Comparison of ENCODE assay signal across 9 cellular contexts in the genomic region with DNA sequence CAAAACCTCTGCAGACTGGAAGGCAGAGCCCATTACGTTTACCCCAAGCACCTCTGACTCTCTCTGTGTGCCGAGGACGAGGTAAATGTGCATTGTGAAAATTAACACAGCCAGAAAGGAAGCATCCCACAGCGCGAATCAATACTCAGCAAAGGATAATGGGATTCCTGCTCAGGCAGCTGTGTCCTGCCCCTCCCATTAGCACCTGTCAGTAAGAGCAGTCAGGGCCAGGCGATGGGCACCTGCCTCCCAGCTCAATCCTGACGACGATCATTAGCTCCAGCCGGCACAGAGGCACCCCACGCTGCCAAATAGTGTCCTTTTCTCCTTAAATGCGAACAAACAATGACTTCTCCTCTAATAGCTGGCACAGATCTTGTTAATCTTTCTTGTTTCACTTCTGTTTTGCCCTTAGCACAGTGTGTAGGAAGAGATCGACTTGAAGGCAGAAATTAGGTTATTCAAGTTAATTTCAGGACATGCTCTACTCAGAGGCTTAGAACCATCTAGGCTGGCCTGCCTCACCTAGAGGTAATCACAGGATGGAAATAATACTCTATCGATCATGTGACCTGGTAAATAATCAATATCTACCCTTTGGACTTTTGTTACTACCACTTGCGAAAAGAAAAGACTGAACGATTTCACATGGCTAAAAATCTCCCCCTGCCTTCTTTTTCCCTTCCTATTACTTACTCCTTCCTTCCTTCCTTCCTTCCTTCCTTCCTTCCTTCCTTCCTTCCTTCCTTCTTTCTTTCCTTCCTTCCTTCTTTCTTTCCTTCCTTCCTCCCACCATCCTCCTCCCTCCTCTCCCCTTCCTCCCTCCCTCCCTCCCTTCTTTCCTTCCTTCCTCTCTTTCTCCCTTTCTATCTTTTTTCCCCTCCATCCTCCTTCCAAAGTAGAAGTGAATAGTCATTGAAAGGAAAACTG.
DNase-seq lines count a peak whose midpoint lies in the region; ATAC-seq and TF ChIP-seq lines count a peak whose summit lies in the region.
"Had no signal": no experiment of that assay in that cellular context is flagged by ENCODE, and none has a peak within 500 bp of the region (broad histone marks: within the 10 kb centered on the region; RNA-seq: fewer than 3 reads in every experiment).

No MANE protein-coding gene starts in this region.

- H3K4me3 ChIP-seq in DOHH2 (ENCODE audit: low read length): 0 out of 2 replicates have a peak overlapping the region, but pooled peaks have one; percentile 7
- no peak overlapping the region for H3K4me3 ChIP-seq in mesenchymal stem cell (ENCODE audit: insufficient read depth in 1 of 2, low read depth in 1 of 2, low read length in 2 of 2)
- no peak overlapping the region for H3K4me3 ChIP-seq in stomach
- H3K4me3 ChIP-seq: thyroid gland had no signal

- no peak for TF ChIP-seq POLR2A in stomach (IDR thresholded peaks at IDR 0.05)

- H3K4me1 ChIP-seq in DOHH2 (ENCODE audit: control insufficient read depth, low read length): peaks cover 13% of the 10 kb centered on the region
- H3K4me1 ChIP-seq in mesenchymal stem cell (ENCODE audit: control insufficient read depth, insufficient read depth, low read depth, low read length): peaks cover 3% of the 10 kb centered on the region
- H3K4me1 ChIP-seq in stomach: peaks cover 0 to 11% (median 0%) of the 10 kb centered on the region in 4 donors
- H3K4me1 ChIP-seq: thyroid gland had no signal

- H2AK5ac ChIP-seq in mesenchymal stem cell (ENCODE audit: low read length, severe bottlenecking): no peak overlapping the region

- no peak overlapping the region for H3K23ac ChIP-seq in mesenchymal stem cell (ENCODE audit: low read length in 2 of 2)

- no peaks in the 10 kb centered on the region for H3K9me3 Mint-ChIP-seq in activated CD8-positive, alpha-beta T cell treated with anti-CD3 and anti-CD28 coated beads for 36 hours

- H2AFZ ChIP-seq in mesenchymal stem cell (ENCODE audit: low read depth, low read length): no peak overlapping the region

- H3K27me3 ChIP-seq in DOHH2 (ENCODE audit: control insufficient read depth, low read length) (no peaks in the 10 kb centered on the region), mesenchymal stem cell (ENCODE audit: control insufficient read depth in 1 of 2, insufficient read depth in 1 of 2, low read length in 2 of 2) (no peaks in the 10 kb centered on the region), stomach (no peaks in the 10 kb centered on the region)
- H3K27me3 ChIP-seq: thyroid gland had no signal

- CTCF ChIA-PET in activated CD8-positive, alpha-beta T cell treated with anti-CD3 and anti-CD28 coated beads for 36 hours (lab: Charles Lee): no interaction called here

- H2BK120ac ChIP-seq in mesenchymal stem cell (ENCODE audit: low read depth, low read length): no peak overlapping the region

- H2BK5ac ChIP-seq in mesenchymal stem cell (ENCODE audit: low read depth, low read length, poor library complexity, severe bottlenecking): no peak overlapping the region

- DNase-seq in NCI-H1930 (lab: John Stamatoyannopoulos, UW): peak; percentile 57 to 85
- DNase-seq in SHP77 (lab: John Stamatoyannopoulos, UW): peak; percentile 89 to 93
- no peak for DNase-seq in mesenchymal stem cell
- DNase-seq in stomach: no peak
- DNase-seq in NK-92 treated with Interleukin-12 subunit alpha and Interleukin-12 subunit beta, amount 100 ng/mL, for 24 hours (lab: John Stamatoyannopoulos, UW): no peak
- DNase-seq in activated CD8-positive, alpha-beta T cell treated with anti-CD3 and anti-CD28 coated beads for 36 hours: no peak
- DNase-seq: thyroid gland had no signal

- H3K4me2 ChIP-seq in DOHH2 (ENCODE audit: low read length) (0 out of 2 replicates have a peak overlapping the region, but pooled peaks have one; percentile 14), mesenchymal stem cell (ENCODE audit: low read length, poor library complexity, severe bottlenecking) (no peak overlapping the region)

- POLR2A ChIA-PET in activated CD8-positive, alpha-beta T cell treated with anti-CD3 and anti-CD28 coated beads for 36 hours (lab: Charles Lee): interaction anchor here (0.6 kb wide), 1 partner anchor 24 kb away, joined by 3 read pairs; no protein-coding TSS in a partner anchor

- no peaks in the 10 kb centered on the region for H3K36me3 ChIP-seq in DOHH2 (ENCODE audit: control insufficient read depth, low read length)
- no peaks in the 10 kb centered on the region for H3K36me3 ChIP-seq in mesenchymal stem cell (ENCODE audit: control insufficient read depth in 1 of 2, insufficient read depth in 2 of 2, low read depth in 1 of 2, low read length in 2 of 2)
- H3K36me3 ChIP-seq in stomach: no peaks in the 10 kb centered on the region
- H3K36me3 ChIP-seq: thyroid gland had no signal

- no peak overlapping the region for H3K27ac Mint-ChIP-seq in activated CD8-positive, alpha-beta T cell treated with anti-CD3 and anti-CD28 coated beads for 36 hours

- H2BK12ac ChIP-seq in mesenchymal stem cell (ENCODE audit: low read length in 2 of 2): no peak overlapping the region

- no peaks in the 10 kb centered on the region for H3K27me3 Mint-ChIP-seq in activated CD8-positive, alpha-beta T cell treated with anti-CD3 and anti-CD28 coated beads for 36 hours

- ATAC-seq in GM21576 (IDR thresholded peaks at IDR 0.05; ENCODE audit: unreplicated experiment): no peak
- ATAC-seq in activated CD8-positive, alpha-beta T cell treated with anti-CD3 and anti-CD28 coated beads for 36 hours: no peak

- intact Hi-C loops in stomach (cut with DNase I; ENCODE audit: low total_unique reads): no loop called here
- intact Hi-C loops in activated CD8-positive, alpha-beta T cell treated with anti-CD3 and anti-CD28 coated beads for 36 hours (cut with micrococcal nuclease): no loop called here

- no peaks in the 10 kb centered on the region for H3K9me3 ChIP-seq in DOHH2 (ENCODE audit: control insufficient read depth, insufficient read depth, low read length)
- no peaks in the 10 kb centered on the region for H3K9me3 ChIP-seq in mesenchymal stem cell (ENCODE audit: control insufficient read depth, low read length)
- H3K9me3 ChIP-seq in stomach: no peaks in the 10 kb centered on the region
- H3K9me3 ChIP-seq: thyroid gland had no signal

- H3K4ac ChIP-seq in mesenchymal stem cell (ENCODE audit: low read depth in 1 of 2, low read length in 2 of 2): no peak overlapping the region

- H3K36me3 Mint-ChIP-seq in activated CD8-positive, alpha-beta T cell treated with anti-CD3 and anti-CD28 coated beads for 36 hours (ENCODE audit: low read depth): no peaks in the 10 kb centered on the region

- H3F3A ChIP-seq in DOHH2 (ENCODE audit: control insufficient read depth, insufficient read depth): no peaks in the 10 kb centered on the region

- no peaks in the 10 kb centered on the region for H3K79me2 ChIP-seq in DOHH2 (ENCODE audit: control insufficient read depth, low read length)

- no peak overlapping the region for H4K8ac ChIP-seq in mesenchymal stem cell (ENCODE audit: low read length)

- H3K9me2 ChIP-seq in DOHH2 (replicated peaks; ENCODE audit: control insufficient read depth, low read length): no peaks in the 10 kb centered on the region

- WGBS in mesenchymal stem cell: 58% methylated on average over 15 of the region's 15 CpGs
- 52 to 75% (median 61%) methylated on average over 15 of the region's 15 CpGs for WGBS in stomach, 5 donors

- no peak overlapping the region for H2BK15ac ChIP-seq in mesenchymal stem cell (ENCODE audit: low read depth, poor library complexity, severe bottlenecking)

- TF ChIP-seq CTCF in DOHH2 (IDR thresholded peaks at IDR 0.05; ENCODE audit: low read depth, low read length, poor library complexity, severe bottlenecking) (no peak), stomach (IDR thresholded peaks at IDR 0.05) (no peak)
- TF ChIP-seq CTCF in activated CD8-positive, alpha-beta T cell treated with anti-CD3 and anti-CD28 coated beads for 36 hours (IDR thresholded peaks at IDR 0.05): no peak

- H3K27ac ChIP-seq in DOHH2 (ENCODE audit: low read depth, low read length): no peak overlapping the region
- H3K27ac ChIP-seq in mesenchymal stem cell (ENCODE audit: low read length, poor library complexity, severe bottlenecking): no peak overlapping the region
- H3K27ac ChIP-seq in stomach: no peak overlapping the region
- H3K27ac ChIP-seq: thyroid gland had no signal

- no peak overlapping the region for H3K18ac ChIP-seq in mesenchymal stem cell (ENCODE audit: low read depth in 1 of 2, low read length in 2 of 2)

- H3K4me1 Mint-ChIP-seq in activated CD8-positive, alpha-beta T cell treated with anti-CD3 and anti-CD28 coated beads for 36 hours (ENCODE audit: low read depth): no peaks in the 10 kb centered on the region

- no peak overlapping the region for H3K14ac ChIP-seq in mesenchymal stem cell (ENCODE audit: low read length in 2 of 2)

- no peak overlapping the region for H3K4me3 Mint-ChIP-seq in activated CD8-positive, alpha-beta T cell treated with anti-CD3 and anti-CD28 coated beads for 36 hours

- no peak for TF ChIP-seq EP300 in stomach (IDR thresholded peaks at IDR 0.05)

- H4K91ac ChIP-seq in mesenchymal stem cell (ENCODE audit: low read length): peak overlapping the region; percentile 55

- H3K79me1 ChIP-seq in mesenchymal stem cell (replicated peaks; ENCODE audit: low read length, poor library complexity, severe bottlenecking): no peaks in the 10 kb centered on the region

- H3K9ac ChIP-seq in mesenchymal stem cell (ENCODE audit: low read length): no peak overlapping the region

- H4K20me1 ChIP-seq in DOHH2 (ENCODE audit: control insufficient read depth, insufficient read depth, low read depth, low read length): no peaks in the 10 kb centered on the region

Comparison
In these comparisons a context has a peak if more than half of its experiments do, and no peak if none do; other contexts are left out.
1. DNase-seq: peak in NCI-H1930 (2 of 2) and SHP77 (2 of 2); none in mesenchymal stem cell (single experiment), stomach (single experiment), NK-92 treated with Interleukin-12 subunit alpha and Interleukin-12 subunit beta, amount 100 ng/mL, for 24 hours (single experiment) and activated CD8-positive, alpha-beta T cell treated with anti-CD3 and anti-CD28 coated beads for 36 hours (single experiment).